In the genomic region with DNA sequence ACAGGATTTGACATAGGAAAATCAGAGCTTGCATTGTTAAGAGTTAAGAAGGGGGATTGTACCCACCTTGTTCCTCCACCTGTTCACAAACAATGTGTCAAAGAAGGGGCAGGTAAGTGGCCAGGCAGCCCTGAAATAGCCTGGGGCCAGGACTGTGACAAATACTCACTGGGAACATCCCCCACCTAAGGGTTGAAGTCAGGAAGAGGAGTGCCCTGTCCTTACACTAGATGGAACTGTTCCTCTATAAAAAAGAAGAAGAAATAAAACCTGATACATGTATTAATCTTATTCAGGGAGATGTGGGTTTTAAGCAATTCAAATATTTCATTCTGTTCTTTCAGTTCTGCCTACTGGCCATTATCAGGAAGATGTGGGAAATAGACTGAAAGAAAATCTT, we compare ENCODE assay signal across 14 cellular contexts. TPM values are rescaled to one million over a fixed set of nuclear protein-coding genes. Genes with fewer than 3 reads are reported as not detected.
DNase-seq lines count a peak whose midpoint lies in the region; ATAC-seq, FAIRE-seq and TF ChIP-seq lines count a peak whose summit lies in the region.
"Had no signal": no experiment of that assay in that cellular context is flagged by ENCODE, and none has a peak within 500 bp of the region (broad histone marks: within the 10 kb centered on the region; RNA-seq: fewer than 3 reads in every experiment).

No MANE protein-coding gene starts in this region.

- CTCF ChIA-PET in SK-N-SH (lab: Yijun Ruan, JAX) = interaction anchor here (0.9 to 2.1 kb wide), 3 partner anchors 10 to 239 kb away, joined by 3 to 5 read pairs (median 4); no protein-coding TSS in a partner anchor

- H3K9me3 ChIP-seq in SK-N-SH = no peaks in the 10 kb centered on the region

- ATAC-seq in HG03196 (IDR thresholded peaks at IDR 0.05; ENCODE audit: unreplicated experiment) = no peak
- ATAC-seq: activated CD8-positive, alpha-beta T cell treated with anti-CD3 and anti-CD28 coated beads, Interleukin-2, amount 10 ng/mL, durations not matched to agents 7 days and 5 days had no signal

- POLR2A ChIA-PET in SK-N-SH (lab: Yijun Ruan, JAX) = interaction anchor here (0.6 kb wide), 1 partner anchor 43 kb away, joined by 3 read pairs; no protein-coding TSS in a partner anchor

- no peak for FAIRE-seq in H54 (lab: Jason Lieb, UNC)

- H3K27ac ChIP-seq in SK-N-SH (ENCODE audit: low read depth in 2 of 2, low read length in 1 of 2) = no peak overlapping the region

- H3K4me1 Mint-ChIP-seq in glutamatergic neuron (ENCODE audit: low read depth, unreplicated experiment) = peaks cover 30% of the 10 kb centered on the region

- no peaks in the 10 kb centered on the region for H3K79me2 ChIP-seq in SK-N-SH (ENCODE audit: insufficient read depth)

- peak; percentile 46 for TF ChIP-seq CTCF in AG09309 (IDR thresholded peaks at IDR 0.05; ENCODE audit: control insufficient read depth, insufficient read depth, low read depth, low read length, missing control alignments)
- peak; percentile 41; the same call in 1 of the 2 replicates for TF ChIP-seq CTCF in SK-N-SH (IDR thresholded peaks at IDR 0.05)
- TF ChIP-seq CTCF in fibroblast of the aortic adventitia (IDR thresholded peaks at IDR 0.05; ENCODE audit: insufficient read depth, low read length) = peak; percentile 11
- no peak for TF ChIP-seq CTCF in glutamatergic neuron (IDR thresholded peaks at IDR 0.05; ENCODE audit: partially characterized antibody, unreplicated experiment)

- TF ChIP-seq RAD21 in SK-N-SH (IDR thresholded peaks at IDR 0.05; ENCODE audit: low read length) = peak; percentile 40

- no peaks in the 10 kb centered on the region for H3K9me2 ChIP-seq in SK-N-SH

- H4K20me1 ChIP-seq in SK-N-SH (ENCODE audit: insufficient read depth) = no peaks in the 10 kb centered on the region

- H3K4me3 Mint-ChIP-seq in glutamatergic neuron (ENCODE audit: unreplicated experiment) = no peak overlapping the region
- H3K4me3 Mint-ChIP-seq: activated CD8-positive, alpha-beta T cell treated with anti-CD3 and anti-CD28 coated beads, Interleukin-2, amount 10 ng/mL, durations not matched to agents 7 days and 5 days had no signal

- H2AFZ ChIP-seq in SK-N-SH (ENCODE audit: low read depth) = no peak overlapping the region

- H3K27me3 Mint-ChIP-seq in glutamatergic neuron (ENCODE audit: unreplicated experiment) = no peaks in the 10 kb centered on the region

- H3K4me3 ChIP-seq in AG09309 (ENCODE audit: control insufficient read depth, low read depth, low read length) (no peak overlapping the region), SK-N-SH (ENCODE audit: low read depth in 2 of 2, low read length in 1 of 2) (no peak overlapping the region), fibroblast of the aortic adventitia (ENCODE audit: low read depth, low read length) (no peak overlapping the region)

- DNase-seq in AG09309 (ENCODE audit: low read depth) = no peak
- peak; percentile 11 for DNase-seq in H54 (ENCODE audit: insufficient read length, low spot score)
- peak; percentile 35 for DNase-seq in SK-N-SH
- DNase-seq in fibroblast of the aortic adventitia (ENCODE audit: low read depth) = no peak
- DNase-seq in activated T-cell treated with anti-CD3 and anti-CD28 coated beads, Interleukin-2, amount 50 U/mL, for 1 hour = no peak
- DNase-seq in NCI-H2171 (lab: John Stamatoyannopoulos, UW) = no peak
- no peak for DNase-seq in glutamatergic neuron
- DNase-seq: activated CD8-positive, alpha-beta T cell treated with anti-CD3 and anti-CD28 coated beads, Interleukin-2, amount 10 ng/mL, durations not matched to agents 7 days and 5 days; DMS153; NCI-H1048; occipital lobe; stimulated activated CD4-positive, alpha-beta T cell treated with anti-CD3 and anti-CD28 coated beads, Interleukin-2, amount 100 ng/mL, for 48 hours; substantia nigra had no signal

- peaks cover 5% of the 10 kb centered on the region for H3K9me3 Mint-ChIP-seq in glutamatergic neuron (ENCODE audit: unreplicated experiment)

- no peak overlapping the region for H3K4me2 ChIP-seq in SK-N-SH

- no peak overlapping the region for H3K9ac ChIP-seq in SK-N-SH

- no peaks in the 10 kb centered on the region for H3K36me3 Mint-ChIP-seq in glutamatergic neuron (ENCODE audit: unreplicated experiment)

- no peaks in the 10 kb centered on the region for H3K36me3 ChIP-seq in SK-N-SH (replicated peaks in 1 of 2; ENCODE audit: control insufficient read depth in 1 of 2, insufficient read depth in 2 of 2, low read length in 1 of 2)

- H3F3A ChIP-seq in SK-N-SH (replicated peaks; ENCODE audit: insufficient read depth) = no peaks in the 10 kb centered on the region

- no peak overlapping the region for H3K27ac Mint-ChIP-seq in glutamatergic neuron (ENCODE audit: unreplicated experiment)
- H3K27ac Mint-ChIP-seq: activated CD8-positive, alpha-beta T cell treated with anti-CD3 and anti-CD28 coated beads, Interleukin-2, amount 10 ng/mL, durations not matched to agents 7 days and 5 days had no signal

- no peak for TF ChIP-seq POLR2A in H54 (IDR thresholded peaks at IDR 0.05; ENCODE audit: low read depth, low read length)

- no peak for TF ChIP-seq EP300 in SK-N-SH (IDR thresholded peaks at IDR 0.05; ENCODE audit: borderline replicate concordance in 1 of 2, low read depth in 1 of 2, low read length in 1 of 2)

- H3K27me3 ChIP-seq in SK-N-SH (ENCODE audit: insufficient read depth) = no peaks in the 10 kb centered on the region

- peaks cover 0 to 11% of the 10 kb centered on the region in 2 experiments; a peak in 2 of 4 replicates for H3K4me1 ChIP-seq in SK-N-SH (ENCODE audit: control insufficient read depth in 1 of 2, insufficient read depth in 2 of 2, low read depth in 1 of 2, low read length in 1 of 2)

TF ChIP-seq in SK-N-SH, 30 proteins besides CTCF, POLR2A, EP300 and RAD21:
- no peak for TF ChIP-seq GABPA (IDR thresholded peaks at IDR 0.05; ENCODE audit: low read depth)

RNA-seq across cellular contexts. Expression of gene TACR1, which starts 41.9 kb away (rescaled TPM):
- polyA plus RNA-seq in SK-N-SH (2012; rRNA removed) = under 0.01 TPM in 1 of 2 replicates, not detected in the other
- 0.21 TPM in 1 of 2 replicates, not detected in the other for polyA plus RNA-seq in SK-N-SH (2012; cell fraction: cytosol; rRNA removed)
- polyA plus RNA-seq in SK-N-SH (2012; cell fraction: nucleus; rRNA removed) = not detected in 2 replicates
- total RNA-seq in fibroblast of the aortic adventitia (ENCODE audit: low replicate concordance) = 0.09 TPM in 1 of 2 replicates, not detected in the other
- 0.17 TPM for total RNA-seq in glutamatergic neuron (ENCODE audit: unreplicated experiment)
- total RNA-seq: activated CD8-positive, alpha-beta T cell treated with anti-CD3 and anti-CD28 coated beads, Interleukin-2, amount 10 ng/mL, durations not matched to agents 7 days and 5 days had no signal

Comparison
In these comparisons a context has a peak if more than half of its experiments do, and no peak if none do; other contexts are left out.
1. DNase-seq: peak in H54 (single experiment) and SK-N-SH (single experiment); none in AG09309 (single experiment), fibroblast of the aortic adventitia (single experiment), activated T-cell treated with anti-CD3 and anti-CD28 coated beads, Interleukin-2, amount 50 U/mL, for 1 hour (single experiment), NCI-H2171 (single experiment) and glutamatergic neuron (single experiment).